ENCODE assay signal across 25 cellular contexts in genomic region chr20:32875673-32876072, GRCh38. TPM values are rescaled to one million over a fixed set of nuclear protein-coding genes. Genes with fewer than 3 reads are reported as not detected.
DNase-seq lines count a peak whose midpoint lies in the region; ATAC-seq and TF ChIP-seq lines count a peak whose summit lies in the region.
"Had no signal": no experiment of that assay in that cellular context is flagged by ENCODE, and none has a peak within 500 bp of the region (broad histone marks: within the 10 kb centered on the region; RNA-seq: fewer than 3 reads in every experiment).

No MANE protein-coding gene starts in this region.

- no peak for ATAC-seq in RWPE2 (ENCODE audit: low read depth)
- ATAC-seq in aorta (ENCODE audit: low FRiP score): no peak
- no peak for ATAC-seq in HG02798 (IDR thresholded peaks at IDR 0.05; ENCODE audit: poor library complexity, unreplicated experiment)
- ATAC-seq: GM12878 had no signal

- H3K4me2 ChIP-seq in neuronal stem cell (ENCODE audit: insufficient read depth, low read length, poor library complexity, severe bottlenecking): no peak overlapping the region
- H3K4me2 ChIP-seq: BLaER1 had no signal

- no peak overlapping the region for H2BK120ac ChIP-seq in neuronal stem cell (ENCODE audit: low read depth, low read length)

- H3K27ac ChIP-seq in RWPE2 (ENCODE audit: poor library complexity, severe bottlenecking) (no peak overlapping the region), neuronal stem cell (replicated peaks; ENCODE audit: low read length) (no peak overlapping the region), aorta (ENCODE audit: low read depth in 1 of 2, low read length in 2 of 2) (no peak overlapping the region)
- H3K27ac ChIP-seq: BLaER1 had no signal

- H2BK5ac ChIP-seq in neuronal stem cell (ENCODE audit: low read length): no peak overlapping the region

- H3K14ac ChIP-seq in neuronal stem cell (ENCODE audit: low read length): no peak overlapping the region

- H3K18ac ChIP-seq in neuronal stem cell (ENCODE audit: low read length): peak overlapping the region; percentile 33

- no CpG with 5 or more reads among the region's 9 CpGs for WGBS in neuronal stem cell (ENCODE audit: extremely low coverage in 2 of 2, insufficient read length in 2 of 2, insufficient replicate concordance in 1 of 2), 2 donors
- WGBS in aorta, 2 donors: 94 to 96% methylated on average over 9 of the region's 9 CpGs

- TF ChIP-seq CTCF in RWPE2 (IDR thresholded peaks at IDR 0.05; ENCODE audit: poor library complexity, severe bottlenecking): no peak

- H2BK12ac ChIP-seq in neuronal stem cell (ENCODE audit: low read length): peak overlapping the region; percentile 14

- DNase-seq in RWPE2 (ENCODE audit: low spot score): peak; percentile 79
- no peak for DNase-seq in neuronal stem cell (ENCODE audit: low spot score)
- DNase-seq in aorta: peak; percentile 19 to 66
- DNase-seq in midbrain (lab: John Stamatoyannopoulos, UW): no peak
- DNase-seq: 8988T; ACHN; BE2C; C1 segment of cervical spinal cord; CD4-positive, alpha-beta memory T cell; CD4-positive, CD25-positive, alpha-beta regulatory T cell; CD8-positive, alpha-beta memory T cell; COR-L47; DMS 273 treated with DMSO at 0.1 percent for 48 hours; DMS153; DMS53; DMS79; DND-41; EL; GDM1 had no signal

- H3K4me1 ChIP-seq in RWPE2 (ENCODE audit: insufficient read depth, poor library complexity, severe bottlenecking) (no peaks in the 10 kb centered on the region), neuronal stem cell (ENCODE audit: control insufficient read depth in 2 of 2, insufficient read depth in 1 of 2, low read depth in 1 of 2, low read length in 2 of 2) (peaks cover 0 to 9% of the 10 kb centered on the region in 2 donors), aorta (ENCODE audit: control insufficient read depth in 1 of 2, insufficient read depth in 2 of 2, low read length in 2 of 2) (no peaks in the 10 kb centered on the region)
- H3K4me1 ChIP-seq: BE2C had no signal

- intact Hi-C loops in aorta (cut with DNase I): no loop called here

- H3K4me3 ChIP-seq in RWPE2 (ENCODE audit: severe bottlenecking) (no peak overlapping the region), neuronal stem cell (ENCODE audit: low read length in 2 of 2) (no peak overlapping the region), aorta (ENCODE audit: low read length in 2 of 2) (no peak overlapping the region)
- H3K4me3 ChIP-seq: BLaER1, GM12878 had no signal

- H3K23ac ChIP-seq in neuronal stem cell (ENCODE audit: low read depth, low read length, poor library complexity): no peak overlapping the region

- no peak overlapping the region for H3K4ac ChIP-seq in neuronal stem cell (ENCODE audit: low read length)

- H3K36me3 ChIP-seq in RWPE2 (ENCODE audit: low read depth): 0 out of 2 replicates have a peak, but pooled peaks cover 4% of the 10 kb centered on the region
- no peaks in the 10 kb centered on the region for H3K36me3 ChIP-seq in neuronal stem cell (replicated peaks in 1 of 2; ENCODE audit: control insufficient read depth in 2 of 2, insufficient read depth in 2 of 2, low read length in 2 of 2)
- no peaks in the 10 kb centered on the region for H3K36me3 ChIP-seq in aorta (ENCODE audit: control insufficient read depth in 1 of 2, insufficient read depth in 2 of 2, low read length in 1 of 2)
- H3K36me3 ChIP-seq: BE2C, BLaER1 had no signal

- H2AFZ ChIP-seq in neuronal stem cell (ENCODE audit: low read length): no peak overlapping the region

- H2AK5ac ChIP-seq in neuronal stem cell (ENCODE audit: low read depth, low read length): no peak overlapping the region

- no peaks in the 10 kb centered on the region for H3K79me1 ChIP-seq in neuronal stem cell (ENCODE audit: low read depth, low read length)

- no peak overlapping the region for H2BK15ac ChIP-seq in neuronal stem cell (ENCODE audit: low read length)

- H3K9me3 ChIP-seq in RWPE2 (ENCODE audit: severe bottlenecking): no peaks in the 10 kb centered on the region
- no peaks in the 10 kb centered on the region for H3K9me3 ChIP-seq in neuronal stem cell (replicated peaks in 1 of 2; ENCODE audit: control insufficient read depth in 2 of 2, insufficient read depth in 1 of 2, low read depth in 1 of 2, low read length in 2 of 2)
- H3K9me3 ChIP-seq in aorta (ENCODE audit: control insufficient read depth, low read length): no peaks in the 10 kb centered on the region
- H3K9me3 ChIP-seq: BE2C, BLaER1 had no signal

- H3K27me3 ChIP-seq in RWPE2 (ENCODE audit: insufficient read depth, poor library complexity, severe bottlenecking) (no peaks in the 10 kb centered on the region), neuronal stem cell (ENCODE audit: control insufficient read depth in 3 of 3, insufficient read depth in 3 of 3, low read depth in 1 of 3, low read length in 3 of 3) (no peaks in the 10 kb centered on the region), aorta (ENCODE audit: control insufficient read depth in 1 of 2, insufficient read depth in 2 of 2, low read length in 1 of 2) (no peaks in the 10 kb centered on the region)
- H3K27me3 ChIP-seq: BE2C, BLaER1 had no signal

- no peak overlapping the region for H4K8ac ChIP-seq in neuronal stem cell (ENCODE audit: low read depth, low read length)

- no peak overlapping the region for H4K91ac ChIP-seq in neuronal stem cell (ENCODE audit: low read depth, low read length, poor library complexity)

- peak overlapping the region; percentile 15 for H3K9ac ChIP-seq in neuronal stem cell (ENCODE audit: low read depth, low read length, poor library complexity)
- H3K9ac ChIP-seq: BLaER1 had no signal

RNA-seq across cellular contexts. Expression of gene EFCAB8, which starts 16.9 kb away (rescaled TPM):
- 0.03 TPM for polyA plus RNA-seq in neuronal stem cell (2013, experiment 1 of 2)
- 0.06 TPM for polyA plus RNA-seq in neuronal stem cell (2013, experiment 2 of 2)
- total RNA-seq in aorta: 1 to 10 TPM in 1 of 2 donors, under 1 TPM in 1; 0.81 to 1.1 TPM
- polyA plus RNA-seq in aorta: under 1 TPM in 1 of 2 donors, not detected in 1; 0.13 TPM
- total RNA-seq: A673 had no signal
- polyA plus RNA-seq: AG04450; CD14-positive monocyte; CD4-positive, alpha-beta memory T cell; CD4-positive, CD25-positive, alpha-beta regulatory T cell; CD8-positive, alpha-beta memory T cell had no signal

RNA-seq across cellular contexts. Expression of gene MAPRE1, which starts 55.9 kb away (rescaled TPM):
- 141 TPM for polyA plus RNA-seq in neuronal stem cell (2013, experiment 1 of 2)
- 143 TPM for polyA plus RNA-seq in neuronal stem cell (2013, experiment 2 of 2)
- total RNA-seq in aorta: 100 to 1,000 TPM in 1 of 2 donors, 10 to 100 TPM in 1; 83.1 to 132 TPM
- polyA plus RNA-seq in aorta: 10 to 100 TPM; 48.4 to 83.4 TPM

Comparison
In these comparisons a context has a peak if more than half of its experiments do, and no peak if none do; other contexts are left out.
1. DNase-seq: peak in RWPE2 (single experiment) and aorta (2 of 2); none in neuronal stem cell (single experiment) and midbrain (single experiment).